18 cellular contexts compared by ENCODE assay signal in genomic region chr11:86475027-86475426, GRCh38.
DNase-seq lines count a peak whose midpoint lies in the region; ATAC-seq, FAIRE-seq and TF ChIP-seq lines count a peak whose summit lies in the region.
"Had no signal": no experiment of that assay in that cellular context is flagged by ENCODE, and none has a peak within 500 bp of the region (broad histone marks: within the 10 kb centered on the region; RNA-seq: fewer than 3 reads in every experiment).

No MANE protein-coding gene starts in this region.

- H3K9me3 ChIP-seq in A549 (no peaks in the 10 kb centered on the region; the same call in 2 of the 3 replicates), Panc1 (ENCODE audit: control insufficient read depth, insufficient read depth, low read depth, low read length) (no peaks in the 10 kb centered on the region), hepatocyte (ENCODE audit: low read depth) (no peaks in the 10 kb centered on the region), skeletal muscle tissue (ENCODE audit: control insufficient read depth in 3 of 3, low read length in 3 of 3) (no peaks in the 10 kb centered on the region), PC-9 (ENCODE audit: insufficient read depth, low read depth) (no peaks in the 10 kb centered on the region)
- no peaks in the 10 kb centered on the region for H3K9me3 ChIP-seq in CD4-positive, alpha-beta T cell (ENCODE audit: control insufficient read depth, low read length)
- H3K9me3 ChIP-seq: BE2C had no signal

- no peaks in the 10 kb centered on the region for H3K4me1 Mint-ChIP-seq in CD4-positive, alpha-beta T cell (ENCODE audit: low read depth)
- H3K4me1 Mint-ChIP-seq: CD8-positive, alpha-beta memory T cell had no signal

- H3K36me3 ChIP-seq in Panc1 (ENCODE audit: control insufficient read depth, insufficient read depth, low read length) (no peaks in the 10 kb centered on the region), hepatocyte (replicated peaks; ENCODE audit: insufficient read depth, low read depth) (no peaks in the 10 kb centered on the region), skeletal muscle tissue (ENCODE audit: control insufficient read depth in 3 of 3, insufficient read depth in 3 of 3, low read length in 3 of 3) (no peaks in the 10 kb centered on the region), PC-9 (ENCODE audit: low read depth) (0 out of 2 replicates have a peak, but pooled peaks cover 7% of the 10 kb centered on the region)
- H3K36me3 ChIP-seq: BE2C had no signal

- no peak overlapping the region for H3K4me2 ChIP-seq in A549
- no peak overlapping the region for H3K4me2 ChIP-seq in hepatocyte
- H3K4me2 ChIP-seq in PC-9 = no peak overlapping the region
- H3K4me2 ChIP-seq: GM23338 had no signal

- TF ChIP-seq EP300 in A549 (IDR thresholded peaks at IDR 0.05) = no peak

- DNase-seq in A549 (ENCODE audit: low read depth in 1 of 2, low spot score in 1 of 2) (no peak), Panc1 (ENCODE audit: low read depth, low spot score) (no peak), hepatocyte (ENCODE audit: low spot score) (no peak), PC-9 (no peak)
- no peak for DNase-seq in activated CD8-positive, alpha-beta memory T cell treated with anti-CD3 and anti-CD28 coated beads, Interleukin-2, amount 50 U/mL, for 48 hours
- no peak for DNase-seq in CD4-positive, alpha-beta T cell
- DNase-seq: BE2C; CD8-positive, alpha-beta memory T cell; DND-41; GDM1; NCI-H1436; NCI-H2081 treated with DMSO at 0.1 percent for 48 hours; NCI-H226; SHP77 treated with DMSO at 0.1 percent for 48 hours had no signal

- CTCF ChIA-PET in A549 (lab: Yijun Ruan, JAX) (interaction anchor here (1.0 to 1.7 kb wide), 3 partner anchors 9 to 341 kb away, joined by 3 to 6 read pairs (median 5); no protein-coding TSS in a partner anchor), Panc1 (lab: Charles Lee) (no interaction called here), PC-9 (lab: Charles Lee) (no interaction called here)
- CTCF ChIA-PET in CD4-positive, alpha-beta T cell (lab: Charles Lee) = interaction anchor here (0.7 kb wide), 1 partner anchor 13 kb away, joined by 3 read pairs; no protein-coding TSS in a partner anchor

- in situ Hi-C loops in Panc1 (cut with HindIII; ENCODE audit: low pct_unique_long_range_greater_than_20kb, low sequenced_read_pairs) = no loop called here

- no peak overlapping the region for H3K4me3 Mint-ChIP-seq in CD4-positive, alpha-beta T cell
- H3K4me3 Mint-ChIP-seq: CD8-positive, alpha-beta memory T cell; GM23338 had no signal

- no peak for TF ChIP-seq RAD21 in A549 (conservative IDR thresholded peaks at IDR 0.05 in 1 of 2, IDR thresholded peaks at IDR 0.05 in 1 of 2)

- WGBS in A549 (ENCODE audit: missing lambda C conversion rate) = 94% methylated on average over 3 of the region's 3 CpGs
- 99% methylated on average over 3 of the region's 3 CpGs for WGBS in hepatocyte (ENCODE audit: low lambda C conversion rate, missing lambda C conversion rate)

- H3K4me1 ChIP-seq in A549 (peaks cover 36% of the 10 kb centered on the region), Panc1 (ENCODE audit: control insufficient read depth, insufficient read depth, low read length) (peaks cover 34% of the 10 kb centered on the region), hepatocyte (ENCODE audit: insufficient read depth) (no peaks in the 10 kb centered on the region), skeletal muscle tissue (ENCODE audit: control insufficient read depth in 3 of 3, insufficient read depth in 3 of 3, low read length in 3 of 3) (peaks cover 18 to 37% (median 19%) of the 10 kb centered on the region in 3 donors), PC-9 (replicated peaks; ENCODE audit: insufficient read depth) (peaks cover 17% of the 10 kb centered on the region)
- H3K4me1 ChIP-seq: BE2C had no signal

- peak overlapping the region; percentile 27 to 39; a peak in 2 of 6 replicates for H3K27ac ChIP-seq in A549
- H3K27ac ChIP-seq in Panc1 (ENCODE audit: low read length) = peak overlapping the region; percentile 67; the same call in 1 of the 2 replicates
- peak overlapping the region; percentile 82 for H3K27ac ChIP-seq in hepatocyte
- H3K27ac ChIP-seq in skeletal muscle tissue (ENCODE audit: low read depth, low read length) = peak overlapping the region; percentile 63
- H3K27ac ChIP-seq in CD4-positive, alpha-beta T cell (ENCODE audit: low read depth, low read length) = no peak overlapping the region
- no peak overlapping the region for H3K27ac ChIP-seq in PC-9

- peaks cover 8% of the 10 kb centered on the region for H3F3A ChIP-seq in PC-9 (ENCODE audit: insufficient read depth, low read depth)

- BruUV-seq in Panc1 (replicated peaks; lab: Mats Ljungman, UMichigan) (no TSS peak), PC-9 (replicated peaks; lab: Mats Ljungman, UMichigan) (no TSS peak)

- TF ChIP-seq POLR2A in A549 (IDR thresholded peaks at IDR 0.05; ENCODE audit: low read length) = no peak

- H2AFZ ChIP-seq in hepatocyte (no peak overlapping the region), PC-9 (no peak overlapping the region)
- H2AFZ ChIP-seq: GM23338 had no signal

- TF ChIP-seq CTCF in A549 (IDR thresholded peaks at IDR 0.05) (no peak), Panc1 (IDR thresholded peaks at IDR 0.05) (no peak), hepatocyte (IDR thresholded peaks at IDR 0.05; ENCODE audit: poor library complexity) (no peak), PC-9 (conservative IDR thresholded peaks at IDR 0.05) (no peak)
- TF ChIP-seq CTCF in CD4-positive, alpha-beta T cell (IDR thresholded peaks at IDR 0.05) = no peak

- no peaks in the 10 kb centered on the region for H3K27me3 ChIP-seq in Panc1 (ENCODE audit: control insufficient read depth, insufficient read depth, low read length)
- no peaks in the 10 kb centered on the region for H3K27me3 ChIP-seq in hepatocyte
- H3K27me3 ChIP-seq in skeletal muscle tissue (ENCODE audit: control insufficient read depth in 3 of 3, insufficient read depth in 3 of 3, low read length in 3 of 3) = no peaks in the 10 kb centered on the region
- no peaks in the 10 kb centered on the region for H3K27me3 ChIP-seq in CD4-positive, alpha-beta T cell (ENCODE audit: control insufficient read depth, insufficient read depth, low read length)
- H3K27me3 ChIP-seq in PC-9 (ENCODE audit: insufficient read depth, low read depth) = no peaks in the 10 kb centered on the region
- H3K27me3 ChIP-seq: BE2C had no signal

- intact Hi-C loops in Panc1 (cut with micrococcal nuclease; ENCODE audit: unreplicated experiment) = no loop called here
- intact Hi-C loops in CD4-positive, alpha-beta T cell (cut with DNase I, micrococcal nuclease) = no loop called here
- intact Hi-C loops in PC-9 (cut with micrococcal nuclease; ENCODE audit: unreplicated experiment) = no loop called here

- POLR2A ChIA-PET in A549 (lab: Yijun Ruan, JAX) = no interaction called here
- POLR2A ChIA-PET in Panc1 (lab: Charles Lee) = no interaction called here
- POLR2A ChIA-PET in CD4-positive, alpha-beta T cell (lab: Charles Lee) = no interaction called here
- POLR2A ChIA-PET in PC-9 (lab: Charles Lee; ENCODE audit: unreplicated experiment) = no interaction called here

- H3K4me3 ChIP-seq in A549 (no peak overlapping the region), Panc1 (ENCODE audit: low read depth in 2 of 2, low read length in 2 of 2) (no peak overlapping the region), hepatocyte (no peak overlapping the region), skeletal muscle tissue (ENCODE audit: low read length in 3 of 3) (no peak overlapping the region), PC-9 (no peak overlapping the region)
- H3K4me3 ChIP-seq: GM23338 had no signal

- H3K9ac ChIP-seq in skeletal muscle tissue (ENCODE audit: low read depth in 1 of 3, low read length in 3 of 3) = no peak overlapping the region

- H3K9me2 ChIP-seq in hepatocyte (replicated peaks; ENCODE audit: insufficient read depth) (no peaks in the 10 kb centered on the region), PC-9 (ENCODE audit: insufficient read depth) (no peaks in the 10 kb centered on the region)

- H3K79me2 ChIP-seq in hepatocyte = no peaks in the 10 kb centered on the region
- no peaks in the 10 kb centered on the region for H3K79me2 ChIP-seq in PC-9 (ENCODE audit: low read depth)

- H3K27me3 Mint-ChIP-seq in CD4-positive, alpha-beta T cell = no peaks in the 10 kb centered on the region

- no peak for FAIRE-seq in A549 (lab: Jason Lieb, UNC)
- FAIRE-seq: GM12892 had no signal

- no peaks in the 10 kb centered on the region for H3K9me3 Mint-ChIP-seq in CD4-positive, alpha-beta T cell
- H3K9me3 Mint-ChIP-seq: CD8-positive, alpha-beta memory T cell; GM23338 had no signal

- no peaks in the 10 kb centered on the region for H3K36me3 Mint-ChIP-seq in CD4-positive, alpha-beta T cell (ENCODE audit: low read depth)

- H3K27ac Mint-ChIP-seq in CD4-positive, alpha-beta T cell = no peak overlapping the region
- H3K27ac Mint-ChIP-seq: CD8-positive, alpha-beta memory T cell; GM23338 had no signal

- no peak for ATAC-seq in A549
- no peak for ATAC-seq in Panc1
- ATAC-seq in CD4-positive, alpha-beta T cell (ENCODE audit: poor library complexity) = no peak
- ATAC-seq in GM19463 (IDR thresholded peaks at IDR 0.05; ENCODE audit: unreplicated experiment) = no peak
- ATAC-seq: GM23338 had no signal

- H4K20me1 ChIP-seq in hepatocyte (ENCODE audit: insufficient read depth, poor library complexity, severe bottlenecking) = no peaks in the 10 kb centered on the region
- H4K20me1 ChIP-seq in PC-9 (ENCODE audit: insufficient read depth) = no peaks in the 10 kb centered on the region

TF ChIP-seq in A549, 52 proteins besides CTCF, POLR2A, EP300 and RAD21 (continues in another document):
- TF ChIP-seq E2F6 (IDR thresholded peaks at IDR 0.05; ENCODE audit: borderline replicate concordance, low read depth) = no peak
- TF ChIP-seq NR3C1 (IDR thresholded peaks at IDR 0.05) = no peak
- no peak for TF ChIP-seq CEBPB (IDR thresholded peaks at IDR 0.05)
- TF ChIP-seq ZFP36 (IDR thresholded peaks at IDR 0.05; ENCODE audit: borderline replicate concordance, partially characterized antibody) = no peak
- no peak for TF ChIP-seq RCOR1 (IDR thresholded peaks at IDR 0.05; ENCODE audit: low read depth, low read length)
- no peak for TF ChIP-seq FOSB (CRISPR knock-in tag; IDR thresholded peaks at IDR 0.05)
- TF ChIP-seq CHD2 (IDR thresholded peaks at IDR 0.05; ENCODE audit: low read length, partially characterized antibody) = no peak
- no peak for TF ChIP-seq BHLHE40 (IDR thresholded peaks at IDR 0.05; ENCODE audit: low read depth, low read length)
- no peak for TF ChIP-seq HEYL (CRISPR knock-in tag; IDR thresholded peaks at IDR 0.05)
- TF ChIP-seq CBX2 (IDR thresholded peaks at IDR 0.05; ENCODE audit: borderline replicate concordance, low read depth) = no peak
- TF ChIP-seq EHF (CRISPR knock-in tag; IDR thresholded peaks at IDR 0.05) = no peak
- TF ChIP-seq TP53 (CRISPR knock-in tag; IDR thresholded peaks at IDR 0.05) = no peak

Comparison
In these comparisons a context has a peak if more than half of its experiments do, and no peak if none do; other contexts are left out.
1. H3K27ac ChIP-seq: peak in A549 (2 of 2), Panc1 (single experiment), hepatocyte (single experiment) and skeletal muscle tissue (single experiment); none in CD4-positive, alpha-beta T cell (single experiment) and PC-9 (single experiment).
2. CTCF ChIA-PET loops: an anchor here in A549 (1.0 to 1.7 kb wide) and CD4-positive, alpha-beta T cell (0.7 kb wide); none called in Panc1 and PC-9.